19 cellular contexts compared by ENCODE assay signal in the genomic region with DNA sequence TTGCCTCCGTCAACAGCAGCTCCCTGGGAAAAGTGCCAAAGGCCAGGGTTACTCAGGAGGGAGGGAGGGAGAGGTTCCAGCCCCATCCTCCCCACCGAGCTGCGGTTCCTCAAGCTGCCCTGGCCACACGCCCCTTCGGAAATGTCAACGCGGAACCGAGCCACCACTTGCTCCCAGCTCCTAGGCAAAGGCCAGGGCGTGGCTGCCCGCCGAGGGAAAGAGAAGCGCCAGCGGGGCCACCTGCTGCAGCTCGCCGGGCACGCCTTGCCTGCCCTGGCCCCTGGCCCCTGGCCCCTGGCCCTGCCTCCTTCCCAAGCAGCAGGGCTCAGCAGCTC. TPM values are rescaled to one million over a fixed set of nuclear protein-coding genes. Genes with fewer than 3 reads are reported as not detected.
DNase-seq lines count a peak whose midpoint lies in the region; ATAC-seq and TF ChIP-seq lines count a peak whose summit lies in the region.
"Had no signal": no experiment of that assay in that cellular context is flagged by ENCODE, and none has a peak within 500 bp of the region (broad histone marks: within the 10 kb centered on the region; RNA-seq: fewer than 3 reads in every experiment).

No MANE protein-coding gene starts in this region.

- H3K27me3 ChIP-seq in hepatocyte = no peaks in the 10 kb centered on the region
- H3K27me3 ChIP-seq: brain microvascular endothelial cell had no signal

- no peaks in the 10 kb centered on the region for H3K4me1 ChIP-seq in hepatocyte (ENCODE audit: insufficient read depth)

- H3K36me3 ChIP-seq in hepatocyte (replicated peaks; ENCODE audit: insufficient read depth, low read depth) = no peaks in the 10 kb centered on the region
- H3K36me3 ChIP-seq: brain microvascular endothelial cell had no signal

- no peaks in the 10 kb centered on the region for H3K79me2 ChIP-seq in hepatocyte

- no peaks in the 10 kb centered on the region for H3K9me2 ChIP-seq in hepatocyte (replicated peaks; ENCODE audit: insufficient read depth)

- no peaks in the 10 kb centered on the region for H4K20me1 ChIP-seq in hepatocyte (ENCODE audit: insufficient read depth, poor library complexity, severe bottlenecking)

- TF ChIP-seq CTCF in VCaP (conservative IDR thresholded peaks at IDR 0.05) (no peak), fibroblast of the aortic adventitia (IDR thresholded peaks at IDR 0.05; ENCODE audit: insufficient read depth, low read length) (no peak), hepatocyte (IDR thresholded peaks at IDR 0.05; ENCODE audit: poor library complexity) (no peak)

- WGBS in hepatocyte (ENCODE audit: low lambda C conversion rate, missing lambda C conversion rate) = 92% methylated on average over 14 of the region's 16 CpGs

- DNase-seq in A172 (ENCODE audit: low spot score) = peak; percentile 83
- peak; percentile 70 for DNase-seq in fibroblast of the aortic adventitia (ENCODE audit: low read depth)
- peak; percentile 36 for DNase-seq in myocyte (ENCODE audit: low read depth)
- no peak for DNase-seq in iPS-NIHi7 (ENCODE audit: extremely low spot score)
- no peak for DNase-seq in hepatocyte (ENCODE audit: low spot score)
- DNase-seq: ACHN; activated effector memory CD4-positive, alpha-beta T cell treated with anti-CD3 and anti-CD28 coated beads, Interleukin-2, amount 50 U/mL, for 16 hours; brain microvascular endothelial cell; COR-L47; effector memory CD8-positive, alpha-beta T cell; GF-D8; natural killer cell; NCI-H1105; NCI-H526; retina; stimulated activated CD4-positive, alpha-beta T cell treated with anti-CD3 and anti-CD28 coated beads, Interleukin-4, amount 100 ng/mL, for 4 hours had no signal

- no peak for ATAC-seq in GM21717 (IDR thresholded peaks at IDR 0.05; ENCODE audit: unreplicated experiment)
- no peak for ATAC-seq in HG02840 (IDR thresholded peaks at IDR 0.05; ENCODE audit: low FRiP score, unreplicated experiment)
- ATAC-seq: effector memory CD8-positive, alpha-beta T cell; natural killer cell had no signal

- no peak overlapping the region for H2AFZ ChIP-seq in hepatocyte

- no peak overlapping the region for H3K4me3 ChIP-seq in fibroblast of the aortic adventitia (ENCODE audit: low read depth, low read length)
- no peak overlapping the region for H3K4me3 ChIP-seq in hepatocyte

- H3K9me3 ChIP-seq in hepatocyte (ENCODE audit: low read depth) = no peaks in the 10 kb centered on the region

- no peak overlapping the region for H3K4me2 ChIP-seq in hepatocyte

- H3K27ac ChIP-seq in VCaP (peak overlapping the region; percentile 13; the same call in 1 of the 2 replicates), hepatocyte (no peak overlapping the region)
- H3K27ac ChIP-seq: brain microvascular endothelial cell had no signal

RNA-seq across cellular contexts. Expression of a gene that starts 15.3 kb away (rescaled TPM):
- total RNA-seq in A172 (2014; rRNA removed; shearing (Covaris generic)) = 17.1 and 25.6 TPM in 2 replicates
- total RNA-seq in fibroblast of the aortic adventitia (ENCODE audit: low replicate concordance) = 5.6 and 8.8 TPM in 2 replicates
- 20.7 and 39.8 TPM in 2 replicates for total RNA-seq in myocyte
- polyA plus RNA-seq in myocyte (2012) = 39.2 TPM
- total RNA-seq in hepatocyte = 19.5 and 28.4 TPM in 2 replicates
- 32.5 and 36.7 TPM in 2 replicates for polyA plus RNA-seq in hepatocyte

RNA-seq across cellular contexts. Expression of a gene that starts 21.2 kb away (rescaled TPM):
- 523 and 538 TPM in 2 replicates for total RNA-seq in A172 (2014; rRNA removed; shearing (Covaris generic))
- total RNA-seq in fibroblast of the aortic adventitia (ENCODE audit: low replicate concordance) = 75.4 and 111 TPM in 2 replicates
- total RNA-seq in myocyte = 150 and 162 TPM in 2 replicates
- polyA plus RNA-seq in myocyte (2012) = 268 TPM
- 146 and 227 TPM in 2 replicates for total RNA-seq in hepatocyte
- 343 and 351 TPM in 2 replicates for polyA plus RNA-seq in hepatocyte

RNA-seq across cellular contexts. Expression of a gene that starts 21.7 kb away (rescaled TPM):
- total RNA-seq in A172 (2014; rRNA removed; shearing (Covaris generic)) = 44.7 and 44.8 TPM in 2 replicates
- total RNA-seq in fibroblast of the aortic adventitia (ENCODE audit: low replicate concordance) (9.3 and 15.5 TPM in 2 replicates), myocyte (53.8 and 71.6 TPM in 2 replicates), hepatocyte (8.3 and 10.5 TPM in 2 replicates)
- 38.3 TPM for polyA plus RNA-seq in myocyte (2012)
- 14.2 and 14.8 TPM in 2 replicates for polyA plus RNA-seq in hepatocyte

RNA-seq across cellular contexts. Expression of a gene that starts 29.4 kb away (rescaled TPM):
- total RNA-seq in A172 (2014; rRNA removed; shearing (Covaris generic)) = 0.48 and 2.7 TPM in 2 replicates
- total RNA-seq in fibroblast of the aortic adventitia (ENCODE audit: low replicate concordance) (0.33 TPM in 1 of 2 replicates, not detected in the other), myocyte (1.1 and 2.1 TPM in 2 replicates), hepatocyte (2.2 and 2.8 TPM in 2 replicates)
- polyA plus RNA-seq in myocyte (2012) = 2.0 TPM
- 0.28 and 1.9 TPM in 2 replicates for polyA plus RNA-seq in hepatocyte

RNA-seq across cellular contexts. Expression of a gene that starts 56.0 kb away (rescaled TPM):
- 9.0 and 9.3 TPM in 2 replicates for total RNA-seq in A172 (2014; rRNA removed; shearing (Covaris generic))
- total RNA-seq in fibroblast of the aortic adventitia (ENCODE audit: low replicate concordance) (not detected in 2 replicates), myocyte (not detected in 2 replicates), hepatocyte (86.2 and 87.3 TPM in 2 replicates)
- not detected for polyA plus RNA-seq in myocyte (2012)
- 48.2 and 75.5 TPM in 2 replicates for polyA plus RNA-seq in hepatocyte
- total RNA-seq: natural killer cell had no signal

Comparison
In these comparisons a context has a peak if more than half of its experiments do, and no peak if none do; other contexts are left out.
1. DNase-seq: peak in A172 (single experiment), fibroblast of the aortic adventitia (single experiment) and myocyte (single experiment); none in iPS-NIHi7 (single experiment) and hepatocyte (single experiment).